19 cellular contexts compared by ENCODE assay signal in genomic region chr12:47881041-47881440, GRCh38.
"Had no signal": no experiment of that assay in that cellular context is flagged by ENCODE, and none has a peak within 500 bp of the region (broad histone marks: within the 10 kb centered on the region; RNA-seq: fewer than 3 reads in every experiment).

No MANE protein-coding gene starts in this region.

- H3K4me3 Mint-ChIP-seq: mesothelial cell of epicardium, WTC11 had no signal

- ATAC-seq: left lobe of liver; stimulated activated naive CD8-positive, alpha-beta T cell treated with anti-CD3 and anti-CD28 coated beads, Interleukin-15, amount 100 ng/mL, for 72 hours; WTC11 had no signal

- H3K27me3 Mint-ChIP-seq: activated naive CD8-positive, alpha-beta T cell; dendritic cell treated with granulocyte-macrophage colony-stimulating factor and Interleukin-4, amounts not matched to agents 40 ng/mL and 50 ng/mL, for 4 days; stimulated activated naive CD8-positive, alpha-beta T cell treated with anti-CD3 and anti-CD28 coated beads, Interleukin-15, amount 100 ng/mL, for 72 hours had no signal

- H3K27ac ChIP-seq: cardiac muscle cell, esophagus squamous epithelium, suprapubic skin, transverse colon, uterus had no signal

- H3K9me3 Mint-ChIP-seq: dendritic cell treated with granulocyte-macrophage colony-stimulating factor and Interleukin-4, amounts not matched to agents 40 ng/mL and 50 ng/mL, for 4 days; mesothelial cell of epicardium; stimulated activated naive CD8-positive, alpha-beta T cell treated with anti-CD3 and anti-CD28 coated beads, Interleukin-15, amount 100 ng/mL, for 72 hours; WTC11 had no signal

- DNase-seq: activated CD4-positive, alpha-beta T cell treated with anti-CD3 and anti-CD28 coated beads, Interleukin-2, amount 50 U/mL, for 1 hour; activated gamma-delta T cell; activated T-cell treated with anti-CD3 and anti-CD28 coated beads for 4 hours; amygdala; effector memory CD4-positive, alpha-beta T cell; esophagus squamous epithelium; hypothalamus; occipital lobe; stimulated activated CD4-positive, alpha-beta T cell treated with anti-CD3 and anti-CD28 coated beads, Interleukin-2, amount 100 ng/mL, for 24 hours; stimulated activated naive CD8-positive, alpha-beta T cell treated with anti-CD3 and anti-CD28 coated beads, Interleukin-15, amount 100 ng/mL, for 72 hours; transverse colon had no signal

- H3K36me3 Mint-ChIP-seq: mesothelial cell of epicardium, WTC11 had no signal

- H3K27ac Mint-ChIP-seq: activated naive CD8-positive, alpha-beta T cell; mesothelial cell of epicardium; WTC11 had no signal
